In genomic region chr16:89921699-89922476, GRCh38 we compare ENCODE assay signal across 1 cellular context.
TF ChIP-seq lines count a peak whose summit lies in the region.

No MANE protein-coding gene starts in this region.

TF ChIP-seq in HepG2, 621 proteins besides CTCF, POLR2A, EP300 and RAD21 (continued from another document and continues in another):
- TF ChIP-seq ISL2 (CRISPR knock-in tag; IDR thresholded peaks at IDR 0.05) (peak; percentile 52), ZNF614 (CRISPR knock-in tag; IDR thresholded peaks at IDR 0.05; ENCODE audit: borderline replicate concordance) (no peak; the same call in 1 of the 2 replicates), ZFX (CRISPR knock-in tag; IDR thresholded peaks at IDR 0.05; ENCODE audit: low read depth) (peak; percentile 88), SNAPC4 (CRISPR knock-in tag; IDR thresholded peaks at IDR 0.05) (peak; percentile 21; the same call in 1 of the 2 replicates), NR2F1 (CRISPR knock-in tag; IDR thresholded peaks at IDR 0.05) (no peak), TAF1 (CRISPR knock-in tag; IDR thresholded peaks at IDR 0.05) (peak; percentile 92), GRHL1 (CRISPR knock-in tag; conservative IDR thresholded peaks at IDR 0.05) (no peak), MIER2 (CRISPR knock-in tag; IDR thresholded peaks at IDR 0.05) (peak; percentile 30; the same call in 1 of the 2 replicates), ZNF713 (CRISPR knock-in tag; IDR thresholded peaks at IDR 0.05) (peak; percentile 88), MED13 (CRISPR knock-in tag; IDR thresholded peaks at IDR 0.05) (no peak), JDP2 (CRISPR knock-in tag; IDR thresholded peaks at IDR 0.05; ENCODE audit: borderline replicate concordance) (no peak), CBFB (CRISPR knock-in tag; IDR thresholded peaks at IDR 0.05) (no peak), TCF7 (IDR thresholded peaks at IDR 0.05; ENCODE audit: low read depth) (no peak), MYNN (CRISPR knock-in tag; IDR thresholded peaks at IDR 0.05; ENCODE audit: low read depth) (no peak), ZBTB7B (CRISPR knock-in tag; IDR thresholded peaks at IDR 0.05) (peak; percentile 51; the same call in 1 of the 2 replicates), ZNF841 (CRISPR knock-in tag; IDR thresholded peaks at IDR 0.05; ENCODE audit: borderline replicate concordance) (no peak), ZNF558 (CRISPR knock-in tag; IDR thresholded peaks at IDR 0.05; ENCODE audit: borderline replicate concordance) (no peak; the same call in 1 of the 2 replicates), CHCHD3 (CRISPR knock-in tag; IDR thresholded peaks at IDR 0.05) (no peak), ZNF75D (CRISPR knock-in tag; IDR thresholded peaks at IDR 0.05; ENCODE audit: borderline replicate concordance) (no peak), TOE1 (CRISPR knock-in tag; IDR thresholded peaks at IDR 0.05) (no peak), RFXAP (CRISPR knock-in tag; IDR thresholded peaks at IDR 0.05; ENCODE audit: borderline replicate concordance) (peak; percentile 5; the same call in 1 of the 2 replicates), RFX5 (IDR thresholded peaks at IDR 0.05; ENCODE audit: low read depth, low read length) (no peak), RBM39 (IDR thresholded peaks at IDR 0.05; ENCODE audit: low read depth, low read length, poor library complexity, severe bottlenecking) (no peak), ZBTB33 (CRISPR knock-in tag; IDR thresholded peaks at IDR 0.05) (no peak)
- TF ChIP-seq, protein P1, sequence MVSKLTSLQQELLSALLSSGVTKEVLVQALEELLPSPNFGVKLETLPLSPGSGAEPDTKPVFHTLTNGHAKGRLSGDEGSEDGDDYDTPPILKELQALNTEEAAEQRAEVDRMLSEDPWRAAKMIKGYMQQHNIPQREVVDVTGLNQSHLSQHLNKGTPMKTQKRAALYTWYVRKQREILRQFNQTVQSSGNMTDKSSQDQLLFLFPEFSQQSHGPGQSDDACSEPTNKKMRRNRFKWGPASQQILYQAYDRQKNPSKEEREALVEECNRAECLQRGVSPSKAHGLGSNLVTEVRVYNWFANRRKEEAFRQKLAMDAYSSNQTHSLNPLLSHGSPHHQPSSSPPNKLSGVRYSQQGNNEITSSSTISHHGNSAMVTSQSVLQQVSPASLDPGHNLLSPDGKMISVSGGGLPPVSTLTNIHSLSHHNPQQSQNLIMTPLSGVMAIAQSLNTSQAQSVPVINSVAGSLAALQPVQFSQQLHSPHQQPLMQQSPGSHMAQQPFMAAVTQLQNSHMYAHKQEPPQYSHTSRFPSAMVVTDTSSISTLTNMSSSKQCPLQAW (CRISPR knock-in tag; IDR thresholded peaks at IDR 0.05), result peak; percentile 68
- TF ChIP-seq, protein P2, sequence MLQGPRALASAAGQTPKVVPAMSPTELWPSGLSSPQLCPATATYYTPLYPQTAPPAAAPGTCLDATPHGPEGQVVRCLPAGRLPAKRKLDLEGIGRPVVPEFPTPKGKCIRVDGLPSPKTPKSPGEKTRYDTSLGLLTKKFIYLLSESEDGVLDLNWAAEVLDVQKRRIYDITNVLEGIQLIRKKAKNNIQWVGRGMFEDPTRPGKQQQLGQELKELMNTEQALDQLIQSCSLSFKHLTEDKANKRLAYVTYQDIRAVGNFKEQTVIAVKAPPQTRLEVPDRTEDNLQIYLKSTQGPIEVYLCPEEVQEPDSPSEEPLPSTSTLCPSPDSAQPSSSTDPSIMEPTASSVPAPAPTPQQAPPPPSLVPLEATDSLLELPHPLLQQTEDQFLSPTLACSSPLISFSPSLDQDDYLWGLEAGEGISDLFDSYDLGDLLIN (CRISPR knock-in tag; IDR thresholded peaks at IDR 0.05; ENCODE audit: borderline replicate concordance), result no peak
- TF ChIP-seq, protein P3, sequence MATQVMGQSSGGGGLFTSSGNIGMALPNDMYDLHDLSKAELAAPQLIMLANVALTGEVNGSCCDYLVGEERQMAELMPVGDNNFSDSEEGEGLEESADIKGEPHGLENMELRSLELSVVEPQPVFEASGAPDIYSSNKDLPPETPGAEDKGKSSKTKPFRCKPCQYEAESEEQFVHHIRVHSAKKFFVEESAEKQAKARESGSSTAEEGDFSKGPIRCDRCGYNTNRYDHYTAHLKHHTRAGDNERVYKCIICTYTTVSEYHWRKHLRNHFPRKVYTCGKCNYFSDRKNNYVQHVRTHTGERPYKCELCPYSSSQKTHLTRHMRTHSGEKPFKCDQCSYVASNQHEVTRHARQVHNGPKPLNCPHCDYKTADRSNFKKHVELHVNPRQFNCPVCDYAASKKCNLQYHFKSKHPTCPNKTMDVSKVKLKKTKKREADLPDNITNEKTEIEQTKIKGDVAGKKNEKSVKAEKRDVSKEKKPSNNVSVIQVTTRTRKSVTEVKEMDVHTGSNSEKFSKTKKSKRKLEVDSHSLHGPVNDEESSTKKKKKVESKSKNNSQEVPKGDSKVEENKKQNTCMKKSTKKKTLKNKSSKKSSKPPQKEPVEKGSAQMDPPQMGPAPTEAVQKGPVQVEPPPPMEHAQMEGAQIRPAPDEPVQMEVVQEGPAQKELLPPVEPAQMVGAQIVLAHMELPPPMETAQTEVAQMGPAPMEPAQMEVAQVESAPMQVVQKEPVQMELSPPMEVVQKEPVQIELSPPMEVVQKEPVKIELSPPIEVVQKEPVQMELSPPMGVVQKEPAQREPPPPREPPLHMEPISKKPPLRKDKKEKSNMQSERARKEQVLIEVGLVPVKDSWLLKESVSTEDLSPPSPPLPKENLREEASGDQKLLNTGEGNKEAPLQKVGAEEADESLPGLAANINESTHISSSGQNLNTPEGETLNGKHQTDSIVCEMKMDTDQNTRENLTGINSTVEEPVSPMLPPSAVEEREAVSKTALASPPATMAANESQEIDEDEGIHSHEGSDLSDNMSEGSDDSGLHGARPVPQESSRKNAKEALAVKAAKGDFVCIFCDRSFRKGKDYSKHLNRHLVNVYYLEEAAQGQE (IDR thresholded peaks at IDR 0.05; ENCODE audit: borderline replicate concordance in 1 of 2, low read depth in 1 of 2, low read length in 2 of 2), result no peak
- TF ChIP-seq, protein P4, sequence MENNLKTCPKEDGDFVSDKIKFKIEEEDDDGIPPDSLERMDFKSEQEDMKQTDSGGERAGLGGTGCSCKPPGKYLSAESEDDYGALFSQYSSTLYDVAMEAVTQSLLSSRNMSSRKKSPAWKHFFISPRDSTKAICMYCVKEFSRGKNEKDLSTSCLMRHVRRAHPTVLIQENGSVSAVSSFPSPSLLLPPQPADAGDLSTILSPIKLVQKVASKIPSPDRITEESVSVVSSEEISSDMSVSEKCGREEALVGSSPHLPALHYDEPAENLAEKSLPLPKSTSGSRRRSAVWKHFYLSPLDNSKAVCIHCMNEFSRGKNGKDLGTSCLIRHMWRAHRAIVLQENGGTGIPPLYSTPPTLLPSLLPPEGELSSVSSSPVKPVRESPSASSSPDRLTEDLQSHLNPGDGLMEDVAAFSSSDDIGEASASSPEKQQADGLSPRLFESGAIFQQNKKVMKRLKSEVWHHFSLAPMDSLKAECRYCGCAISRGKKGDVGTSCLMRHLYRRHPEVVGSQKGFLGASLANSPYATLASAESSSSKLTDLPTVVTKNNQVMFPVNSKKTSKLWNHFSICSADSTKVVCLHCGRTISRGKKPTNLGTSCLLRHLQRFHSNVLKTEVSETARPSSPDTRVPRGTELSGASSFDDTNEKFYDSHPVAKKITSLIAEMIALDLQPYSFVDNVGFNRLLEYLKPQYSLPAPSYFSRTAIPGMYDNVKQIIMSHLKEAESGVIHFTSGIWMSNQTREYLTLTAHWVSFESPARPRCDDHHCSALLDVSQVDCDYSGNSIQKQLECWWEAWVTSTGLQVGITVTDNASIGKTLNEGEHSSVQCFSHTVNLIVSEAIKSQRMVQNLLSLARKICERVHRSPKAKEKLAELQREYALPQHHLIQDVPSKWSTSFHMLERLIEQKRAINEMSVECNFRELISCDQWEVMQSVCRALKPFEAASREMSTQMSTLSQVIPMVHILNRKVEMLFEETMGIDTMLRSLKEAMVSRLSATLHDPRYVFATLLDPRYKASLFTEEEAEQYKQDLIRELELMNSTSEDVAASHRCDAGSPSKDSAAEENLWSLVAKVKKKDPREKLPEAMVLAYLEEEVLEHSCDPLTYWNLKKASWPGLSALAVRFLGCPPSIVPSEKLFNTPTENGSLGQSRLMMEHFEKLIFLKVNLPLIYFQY (CRISPR knock-in tag; IDR thresholded peaks at IDR 0.05; ENCODE audit: borderline replicate concordance), result peak; percentile 53; the same call in 1 of the 2 replicates
- TF ChIP-seq, protein P5, sequence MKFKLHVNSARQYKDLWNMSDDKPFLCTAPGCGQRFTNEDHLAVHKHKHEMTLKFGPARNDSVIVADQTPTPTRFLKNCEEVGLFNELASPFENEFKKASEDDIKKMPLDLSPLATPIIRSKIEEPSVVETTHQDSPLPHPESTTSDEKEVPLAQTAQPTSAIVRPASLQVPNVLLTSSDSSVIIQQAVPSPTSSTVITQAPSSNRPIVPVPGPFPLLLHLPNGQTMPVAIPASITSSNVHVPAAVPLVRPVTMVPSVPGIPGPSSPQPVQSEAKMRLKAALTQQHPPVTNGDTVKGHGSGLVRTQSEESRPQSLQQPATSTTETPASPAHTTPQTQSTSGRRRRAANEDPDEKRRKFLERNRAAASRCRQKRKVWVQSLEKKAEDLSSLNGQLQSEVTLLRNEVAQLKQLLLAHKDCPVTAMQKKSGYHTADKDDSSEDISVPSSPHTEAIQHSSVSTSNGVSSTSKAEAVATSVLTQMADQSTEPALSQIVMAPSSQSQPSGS (CRISPR knock-in tag; IDR thresholded peaks at IDR 0.05), result 0 out of 2 replicates have a peak, but pooled peaks have one; percentile 35
